In genomic region chrX:100928660-100929613, GRCh38 we compare ENCODE assay signal across 8 cellular contexts. TPM values are rescaled to one million over a fixed set of nuclear protein-coding genes. Genes with fewer than 3 reads are reported as not detected.
A peak's percentile ranks its signal among the peaks of the same experiment; 100 is the strongest.
DNase-seq lines count a peak whose midpoint lies in the region; ATAC-seq and TF ChIP-seq lines count a peak whose summit lies in the region.

Gene XKRX, minus strand, starts transcription at chrX:100928917. Its CDS starts 613 bp downstream, at chrX:100928304.

- peak within 1 kb of the TSS in 2 of 3 donors; percentile 75 to 83 for H3K27ac Mint-ChIP-seq in CD4-positive, CD25-positive, alpha-beta regulatory T cell
- peak within 1 kb of the TSS; percentile 88 to 92 for H3K27ac Mint-ChIP-seq in stimulated activated naive CD8-positive, alpha-beta T cell treated with anti-CD3 and anti-CD28 coated beads, Interleukin-15, amount 100 ng/mL, for 72 hours

- peak within 1 kb of the TSS; percentile 90 to 94 (median 92) for H3K4me3 Mint-ChIP-seq in CD4-positive, CD25-positive, alpha-beta regulatory T cell
- peak within 1 kb of the TSS; percentile 86 to 87 for H3K4me3 Mint-ChIP-seq in stimulated activated naive CD8-positive, alpha-beta T cell treated with anti-CD3 and anti-CD28 coated beads, Interleukin-15, amount 100 ng/mL, for 72 hours

- peaks cover 0 to 5% (median 0%) of the 10 kb centered on the region in 7 donors for H3K9me3 Mint-ChIP-seq in CD4-positive, CD25-positive, alpha-beta regulatory T cell
- peaks cover 9 to 12% of the 10 kb centered on the region in 2 donors for H3K9me3 Mint-ChIP-seq in stimulated activated naive CD8-positive, alpha-beta T cell treated with anti-CD3 and anti-CD28 coated beads, Interleukin-15, amount 100 ng/mL, for 72 hours

- no peaks in the 10 kb centered on the region for H3K36me3 Mint-ChIP-seq in CD4-positive, CD25-positive, alpha-beta regulatory T cell

- no peaks in the 10 kb centered on the region for H3K27me3 Mint-ChIP-seq in CD4-positive, CD25-positive, alpha-beta regulatory T cell
- H3K27me3 Mint-ChIP-seq in stimulated activated naive CD8-positive, alpha-beta T cell treated with anti-CD3 and anti-CD28 coated beads, Interleukin-15, amount 100 ng/mL, for 72 hours, result no peaks in the 10 kb centered on the region

- TF ChIP-seq CTCF in dorsolateral prefrontal cortex (IDR thresholded peaks at IDR 0.05 in 54 of 56, conservative IDR thresholded peaks at IDR 0.05 in 2 of 56; ENCODE audit: low read depth in 1 of 56, partially characterized antibody in 56 of 56) (no peak), mucosa of descending colon (IDR thresholded peaks at IDR 0.05) (no peak)

- peak; percentile 82 to 85 for ATAC-seq in CD4-positive, CD25-positive, alpha-beta regulatory T cell (ENCODE audit: low read depth in 2 of 2)
- ATAC-seq in GM19467 (IDR thresholded peaks at IDR 0.05; ENCODE audit: unreplicated experiment) (peak; percentile 52), mucosa of descending colon (peak; percentile 85)
- ATAC-seq in stimulated activated naive CD8-positive, alpha-beta T cell treated with anti-CD3 and anti-CD28 coated beads, Interleukin-15, amount 100 ng/mL, for 72 hours, result peak; percentile 89

- H3K4me1 ChIP-seq in CD4-positive, CD25-positive, alpha-beta regulatory T cell (ENCODE audit: control insufficient read depth, insufficient read depth, low read length, poor library complexity, severe bottlenecking), result peaks cover 10% of the 10 kb centered on the region
- no peaks in the 10 kb centered on the region for H3K4me1 ChIP-seq in mucosa of descending colon (ENCODE audit: low read depth)

- H3K36me3 ChIP-seq in CD4-positive, CD25-positive, alpha-beta regulatory T cell (ENCODE audit: control insufficient read depth, insufficient read depth, low read length), result no peaks in the 10 kb centered on the region
- no peaks in the 10 kb centered on the region for H3K36me3 ChIP-seq in mucosa of descending colon (ENCODE audit: low read depth)

- no peak within 1 kb of the TSS for H3K27ac ChIP-seq in CD4-positive, CD25-positive, alpha-beta regulatory T cell (ENCODE audit: insufficient read depth, low read length, poor library complexity, severe bottlenecking)
- H3K27ac ChIP-seq in dorsolateral prefrontal cortex, result no peak within 1 kb of the TSS

- H3K27me3 ChIP-seq in CD4-positive, CD25-positive, alpha-beta regulatory T cell (ENCODE audit: control insufficient read depth, insufficient read depth, low read length), result no peaks in the 10 kb centered on the region
- H3K27me3 ChIP-seq in dorsolateral prefrontal cortex, result peaks cover 0 to 84% (median 22%) of the 10 kb centered on the region in 45 donors

- H3K4me1 Mint-ChIP-seq in CD4-positive, CD25-positive, alpha-beta regulatory T cell, result peaks cover 5 to 23% (median 13%) of the 10 kb centered on the region in 4 donors
- peaks cover 41% of the 10 kb centered on the region for H3K4me1 Mint-ChIP-seq in stimulated activated naive CD8-positive, alpha-beta T cell treated with anti-CD3 and anti-CD28 coated beads, Interleukin-15, amount 100 ng/mL, for 72 hours

- intact Hi-C loops in dorsolateral prefrontal cortex (cut with DNase I), result no loop called here
- intact Hi-C loops in mucosa of descending colon (cut with DNase I, micrococcal nuclease), result no loop called here

- no peaks in the 10 kb centered on the region for H3K9me3 ChIP-seq in CD4-positive, CD25-positive, alpha-beta regulatory T cell (ENCODE audit: control insufficient read depth in 2 of 2, low read length in 2 of 2)
- H3K9me3 ChIP-seq in mucosa of descending colon, result no peaks in the 10 kb centered on the region

- peak within 1 kb of the TSS; percentile 64 for H3K4me3 ChIP-seq in CD4-positive, CD25-positive, alpha-beta regulatory T cell (ENCODE audit: low read depth, low read length)
- H3K4me3 ChIP-seq in Jurkat, Clone E6-1 (ENCODE audit: low read length), result peak within 1 kb of the TSS; percentile 15; the same call in 1 of the 2 replicates
- H3K4me3 ChIP-seq in dorsolateral prefrontal cortex (peak within 1 kb of the TSS in 55 of 59 donors; percentile 3 to 64 (median 42)), mucosa of descending colon (no peak within 1 kb of the TSS)

- peak; percentile 5 to 50 (median 38) for DNase-seq in CD4-positive, CD25-positive, alpha-beta regulatory T cell
- DNase-seq in Jurkat, Clone E6-1 (ENCODE audit: low read depth, low spot score), result no peak
- peak; percentile 11 for DNase-seq in activated CD4-positive, alpha-beta T cell treated with anti-CD3 and anti-CD28 coated beads for 1 hour
- DNase-seq in dorsolateral prefrontal cortex (peak in 3 of 10 donors; percentile 9 to 43 (median 24)), mucosa of descending colon (peak; percentile 65 to 79 (median 75)), cerebellar cortex (ENCODE audit: low spot score) (no peak)
- peak; percentile 30 to 46 for DNase-seq in stimulated activated naive CD8-positive, alpha-beta T cell treated with anti-CD3 and anti-CD28 coated beads, Interleukin-15, amount 100 ng/mL, for 72 hours

RNA-seq across cellular contexts. Expression of gene XKRX, which starts in this region (rescaled TPM):
- 1.2 TPM for total RNA-seq in CD4-positive, CD25-positive, alpha-beta regulatory T cell
- polyA plus RNA-seq in CD4-positive, CD25-positive, alpha-beta regulatory T cell, result under 1 TPM in 3 of 4 donors, not detected in 1; 0.07 to 0.49 (median 0.44) TPM
- not detected for polyA plus RNA-seq in Jurkat, Clone E6-1 (2012; ENCODE audit: insufficient read depth, insufficient read length)
- total RNA-seq in dorsolateral prefrontal cortex, result 1 to 10 TPM in 34 of 120 experiments, under 1 TPM in 85, not detected in 1; 0.16 to 2.0 (median 0.75) TPM
- 1 to 10 TPM in 2 of 3 donors, under 1 TPM in 1; 0.73 to 3.4 (median 3.3) TPM for total RNA-seq in mucosa of descending colon

Comparison
In these comparisons a context has a peak if more than half of its experiments do, and no peak if none do; other contexts are left out.
1. DNase-seq: peak in CD4-positive, CD25-positive, alpha-beta regulatory T cell (3 of 3), activated CD4-positive, alpha-beta T cell treated with anti-CD3 and anti-CD28 coated beads for 1 hour (single experiment), mucosa of descending colon (3 of 3) and stimulated activated naive CD8-positive, alpha-beta T cell treated with anti-CD3 and anti-CD28 coated beads, Interleukin-15, amount 100 ng/mL, for 72 hours (2 of 2); none in Jurkat, Clone E6-1 (single experiment) and cerebellar cortex (single experiment).
2. Peak in every context shown above with its lines, with median percentiles within 50 percentile points of each other: ATAC-seq.